ENCODE assay signal across 1 cellular context in the genomic region with DNA sequence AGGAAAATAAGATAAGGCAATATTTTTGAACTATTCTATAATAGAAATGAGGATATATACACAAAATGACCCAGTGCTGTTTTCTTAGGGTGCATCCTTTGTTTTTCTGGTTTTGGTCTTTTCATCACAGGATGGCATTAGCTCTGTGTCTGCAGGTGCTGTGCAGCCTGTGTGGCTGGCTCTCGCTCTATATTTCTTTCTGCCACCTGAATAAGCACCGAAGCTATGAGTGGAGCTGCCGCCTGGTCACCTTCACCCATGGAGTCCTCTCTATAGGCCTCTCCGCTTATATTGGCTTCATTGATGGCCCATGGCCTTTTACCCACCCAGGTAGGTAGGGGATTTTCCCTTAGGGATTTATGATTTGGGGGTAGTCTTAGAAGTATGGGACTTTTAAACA.
TF ChIP-seq lines count a peak whose summit lies in the region.

No MANE protein-coding gene starts in this region.

TF ChIP-seq in HCT116, 20 proteins besides CTCF, POLR2A, EP300 and RAD21:
- TF ChIP-seq ELF1 (IDR thresholded peaks at IDR 0.05; ENCODE audit: borderline replicate concordance, low read depth) (no peak), EZH2 (IDR thresholded peaks at IDR 0.05) (no peak), SIN3A (IDR thresholded peaks at IDR 0.05; ENCODE audit: low read depth) (no peak), FOSL1 (IDR thresholded peaks at IDR 0.05; ENCODE audit: low read depth) (no peak), SP1 (IDR thresholded peaks at IDR 0.05; ENCODE audit: low read depth) (no peak), YY1 (IDR thresholded peaks at IDR 0.05; ENCODE audit: extremely low read depth, insufficient replicate concordance, low read depth, low read length) (no peak), JUND (IDR thresholded peaks at IDR 0.05) (no peak), EGR1 (IDR thresholded peaks at IDR 0.05; ENCODE audit: low read depth) (no peak), ZNF274 (IDR thresholded peaks at IDR 0.05; ENCODE audit: low read depth, low read length) (no peak), EZH2phosphoT487 (IDR thresholded peaks at IDR 0.05; ENCODE audit: borderline replicate concordance) (no peak), POLR2AphosphoS5 (IDR thresholded peaks at IDR 0.05; ENCODE audit: low read depth, low read length) (no peak), CBX3 (IDR thresholded peaks at IDR 0.05; ENCODE audit: low read depth) (no peak), CEBPB (IDR thresholded peaks at IDR 0.05; ENCODE audit: low read depth) (no peak), TCF7L2 (IDR thresholded peaks at IDR 0.05; ENCODE audit: borderline replicate concordance, extremely low read depth, insufficient read depth, insufficient read length) (no peak), ZFX (IDR thresholded peaks at IDR 0.05) (no peak), SRF (IDR thresholded peaks at IDR 0.05; ENCODE audit: low read depth) (no peak)
- TF ChIP-seq, protein P1, sequence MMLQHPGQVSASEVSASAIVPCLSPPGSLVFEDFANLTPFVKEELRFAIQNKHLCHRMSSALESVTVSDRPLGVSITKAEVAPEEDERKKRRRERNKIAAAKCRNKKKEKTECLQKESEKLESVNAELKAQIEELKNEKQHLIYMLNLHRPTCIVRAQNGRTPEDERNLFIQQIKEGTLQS (IDR thresholded peaks at IDR 0.05), result no peak
- TF ChIP-seq, protein P2, sequence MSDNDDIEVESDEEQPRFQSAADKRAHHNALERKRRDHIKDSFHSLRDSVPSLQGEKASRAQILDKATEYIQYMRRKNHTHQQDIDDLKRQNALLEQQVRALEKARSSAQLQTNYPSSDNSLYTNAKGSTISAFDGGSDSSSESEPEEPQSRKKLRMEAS (IDR thresholded peaks at IDR 0.05), result no peak
- TF ChIP-seq, protein P3, sequence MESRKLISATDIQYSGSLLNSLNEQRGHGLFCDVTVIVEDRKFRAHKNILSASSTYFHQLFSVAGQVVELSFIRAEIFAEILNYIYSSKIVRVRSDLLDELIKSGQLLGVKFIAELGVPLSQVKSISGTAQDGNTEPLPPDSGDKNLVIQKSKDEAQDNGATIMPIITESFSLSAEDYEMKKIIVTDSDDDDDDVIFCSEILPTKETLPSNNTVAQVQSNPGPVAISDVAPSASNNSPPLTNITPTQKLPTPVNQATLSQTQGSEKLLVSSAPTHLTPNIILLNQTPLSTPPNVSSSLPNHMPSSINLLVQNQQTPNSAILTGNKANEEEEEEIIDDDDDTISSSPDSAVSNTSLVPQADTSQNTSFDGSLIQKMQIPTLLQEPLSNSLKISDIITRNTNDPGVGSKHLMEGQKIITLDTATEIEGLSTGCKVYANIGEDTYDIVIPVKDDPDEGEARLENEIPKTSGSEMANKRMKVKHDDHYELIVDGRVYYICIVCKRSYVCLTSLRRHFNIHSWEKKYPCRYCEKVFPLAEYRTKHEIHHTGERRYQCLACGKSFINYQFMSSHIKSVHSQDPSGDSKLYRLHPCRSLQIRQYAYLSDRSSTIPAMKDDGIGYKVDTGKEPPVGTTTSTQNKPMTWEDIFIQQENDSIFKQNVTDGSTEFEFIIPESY (IDR thresholded peaks at IDR 0.05; ENCODE audit: extremely low read depth, insufficient replicate concordance, low read length), result no peak
- TF ChIP-seq, protein P4, sequence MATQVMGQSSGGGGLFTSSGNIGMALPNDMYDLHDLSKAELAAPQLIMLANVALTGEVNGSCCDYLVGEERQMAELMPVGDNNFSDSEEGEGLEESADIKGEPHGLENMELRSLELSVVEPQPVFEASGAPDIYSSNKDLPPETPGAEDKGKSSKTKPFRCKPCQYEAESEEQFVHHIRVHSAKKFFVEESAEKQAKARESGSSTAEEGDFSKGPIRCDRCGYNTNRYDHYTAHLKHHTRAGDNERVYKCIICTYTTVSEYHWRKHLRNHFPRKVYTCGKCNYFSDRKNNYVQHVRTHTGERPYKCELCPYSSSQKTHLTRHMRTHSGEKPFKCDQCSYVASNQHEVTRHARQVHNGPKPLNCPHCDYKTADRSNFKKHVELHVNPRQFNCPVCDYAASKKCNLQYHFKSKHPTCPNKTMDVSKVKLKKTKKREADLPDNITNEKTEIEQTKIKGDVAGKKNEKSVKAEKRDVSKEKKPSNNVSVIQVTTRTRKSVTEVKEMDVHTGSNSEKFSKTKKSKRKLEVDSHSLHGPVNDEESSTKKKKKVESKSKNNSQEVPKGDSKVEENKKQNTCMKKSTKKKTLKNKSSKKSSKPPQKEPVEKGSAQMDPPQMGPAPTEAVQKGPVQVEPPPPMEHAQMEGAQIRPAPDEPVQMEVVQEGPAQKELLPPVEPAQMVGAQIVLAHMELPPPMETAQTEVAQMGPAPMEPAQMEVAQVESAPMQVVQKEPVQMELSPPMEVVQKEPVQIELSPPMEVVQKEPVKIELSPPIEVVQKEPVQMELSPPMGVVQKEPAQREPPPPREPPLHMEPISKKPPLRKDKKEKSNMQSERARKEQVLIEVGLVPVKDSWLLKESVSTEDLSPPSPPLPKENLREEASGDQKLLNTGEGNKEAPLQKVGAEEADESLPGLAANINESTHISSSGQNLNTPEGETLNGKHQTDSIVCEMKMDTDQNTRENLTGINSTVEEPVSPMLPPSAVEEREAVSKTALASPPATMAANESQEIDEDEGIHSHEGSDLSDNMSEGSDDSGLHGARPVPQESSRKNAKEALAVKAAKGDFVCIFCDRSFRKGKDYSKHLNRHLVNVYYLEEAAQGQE (IDR thresholded peaks at IDR 0.05; ENCODE audit: low read depth), result no peak
